In the genomic region with DNA sequence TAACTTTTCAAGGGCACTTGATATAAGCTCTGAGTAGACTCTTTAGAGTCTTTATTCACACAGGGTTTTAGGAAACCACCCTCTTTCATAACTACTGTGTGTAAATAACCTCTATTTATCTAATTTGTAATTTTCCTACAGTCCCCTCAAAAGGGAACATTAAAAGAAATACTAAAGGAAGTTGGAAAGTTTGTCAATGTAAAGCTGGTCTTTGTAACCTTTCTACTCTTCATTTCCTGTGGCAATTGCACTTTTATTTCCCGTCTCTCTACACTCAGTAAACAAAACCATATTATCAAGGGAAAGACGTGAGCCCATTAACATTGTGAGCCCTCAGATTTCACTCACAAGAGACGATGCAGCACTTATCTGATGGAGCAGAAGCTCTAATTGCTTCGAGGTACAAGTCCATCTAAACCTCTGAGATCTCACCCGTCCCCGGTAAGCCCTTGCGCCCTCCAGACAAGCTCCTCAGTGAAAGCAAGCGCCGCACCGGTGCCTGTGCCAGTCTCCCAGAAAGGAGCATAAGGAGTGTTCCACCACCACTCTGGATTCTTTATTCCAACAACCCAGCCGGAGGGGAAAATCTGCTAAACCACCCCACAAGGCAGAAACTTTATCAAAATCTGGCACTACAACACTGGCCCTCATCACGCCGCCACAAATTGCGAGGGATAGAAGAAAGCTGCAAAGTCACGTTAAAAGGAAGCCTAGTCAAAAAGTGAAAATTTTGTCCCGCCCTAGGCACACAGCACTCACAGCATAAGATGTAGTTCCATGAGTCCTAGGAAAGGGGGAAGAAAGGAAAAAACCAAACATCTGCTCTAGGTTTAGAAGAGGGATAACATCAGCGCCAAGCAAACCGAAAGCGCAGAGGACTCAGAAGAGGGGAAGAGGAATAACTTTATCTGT, we compare ENCODE assay signal across 8 cellular contexts. TPM values are rescaled to one million over a fixed set of nuclear protein-coding genes. Genes with fewer than 3 reads are reported as not detected.
A peak's percentile ranks its signal among the peaks of the same experiment; 100 is the strongest.
DNase-seq lines count a peak whose midpoint lies in the region; ATAC-seq and TF ChIP-seq lines count a peak whose summit lies in the region.

No MANE protein-coding gene starts in this region.

- no peaks in the 10 kb centered on the region for H3K9me3 Mint-ChIP-seq in activated naive CD4-positive, alpha-beta T cell treated with anti-CD3 and anti-CD28 coated beads for 36 hours
- H3K9me3 Mint-ChIP-seq in progenitor cell of endocrine pancreas (ENCODE audit: low read depth): no peaks in the 10 kb centered on the region

- H3K27ac Mint-ChIP-seq in activated naive CD4-positive, alpha-beta T cell treated with anti-CD3 and anti-CD28 coated beads for 36 hours: no peak overlapping the region
- H3K27ac Mint-ChIP-seq in progenitor cell of endocrine pancreas: peak overlapping the region; percentile 62

- intact Hi-C loops in activated naive CD4-positive, alpha-beta T cell treated with anti-CD3 and anti-CD28 coated beads for 36 hours (cut with micrococcal nuclease): loop anchor here (2.0 kb wide), 1 partner anchor 15 kb away; no protein-coding TSS in a partner anchor

- no peak for TF ChIP-seq CTCF in fibroblast of mammary gland (conservative IDR thresholded peaks at IDR 0.05; ENCODE audit: control insufficient read depth, insufficient read depth, low read depth, low read length)
- TF ChIP-seq CTCF in progenitor cell of endocrine pancreas (IDR thresholded peaks at IDR 0.05; ENCODE audit: unreplicated experiment): no peak

- no peaks in the 10 kb centered on the region for H3K36me3 Mint-ChIP-seq in activated naive CD4-positive, alpha-beta T cell treated with anti-CD3 and anti-CD28 coated beads for 36 hours (ENCODE audit: low read depth)
- no peaks in the 10 kb centered on the region for H3K36me3 Mint-ChIP-seq in progenitor cell of endocrine pancreas (ENCODE audit: insufficient read depth)

- H3K9me3 ChIP-seq in SJCRH30 (replicated peaks): no peaks in the 10 kb centered on the region

- H3K4me1 ChIP-seq in SJCRH30: no peaks in the 10 kb centered on the region

- no peaks in the 10 kb centered on the region for H3K27me3 ChIP-seq in SJCRH30

- H3K36me3 ChIP-seq in SJCRH30: no peaks in the 10 kb centered on the region

- H3K27ac ChIP-seq in SJCRH30: no peak overlapping the region

- H3K27me3 Mint-ChIP-seq in activated naive CD4-positive, alpha-beta T cell treated with anti-CD3 and anti-CD28 coated beads for 36 hours (ENCODE audit: low read depth): peaks cover 75% of the 10 kb centered on the region
- peaks cover 88% of the 10 kb centered on the region for H3K27me3 Mint-ChIP-seq in progenitor cell of endocrine pancreas

- no peak for DNase-seq in activated naive CD4-positive, alpha-beta T cell treated with anti-CD3 and anti-CD28 coated beads for 36 hours
- no peak for DNase-seq in activated naive CD4-positive, alpha-beta T cell treated with Interleukin-2 at 50 U/mL for 16 hours
- DNase-seq in SJCRH30 (peak in 1 of 2 experiments; percentile 10), fibroblast of mammary gland (ENCODE audit: low read depth) (no peak), progenitor cell of endocrine pancreas (ENCODE audit: low spot score, unreplicated experiment) (no peak), mucosa of gallbladder (ENCODE audit: low spot score) (no peak)

- CTCF ChIA-PET in activated naive CD4-positive, alpha-beta T cell treated with anti-CD3 and anti-CD28 coated beads for 36 hours (lab: Charles Lee): interaction anchor here (0.6 to 0.8 kb wide), 2 partner anchors 44 to 60 kb away, joined by 3 to 4 read pairs; no protein-coding TSS in a partner anchor

- peaks cover 17% of the 10 kb centered on the region for H3K4me1 Mint-ChIP-seq in activated naive CD4-positive, alpha-beta T cell treated with anti-CD3 and anti-CD28 coated beads for 36 hours (ENCODE audit: low read depth)
- peaks cover 8% of the 10 kb centered on the region for H3K4me1 Mint-ChIP-seq in progenitor cell of endocrine pancreas (ENCODE audit: low read depth)

- peak overlapping the region; percentile 68 for H3K4me3 Mint-ChIP-seq in activated naive CD4-positive, alpha-beta T cell treated with anti-CD3 and anti-CD28 coated beads for 36 hours
- H3K4me3 Mint-ChIP-seq in progenitor cell of endocrine pancreas (ENCODE audit: low read depth): peak overlapping the region; percentile 41

- ATAC-seq in HG03280 (IDR thresholded peaks at IDR 0.05; ENCODE audit: unreplicated experiment): no peak
- no peak for ATAC-seq in GM19463 (IDR thresholded peaks at IDR 0.05; ENCODE audit: unreplicated experiment)

- H3K4me3 ChIP-seq in SJCRH30 (peak overlapping the region; percentile 60), fibroblast of mammary gland (ENCODE audit: control insufficient read depth, low read depth, low read length) (peak overlapping the region; percentile 50)

RNA-seq across cellular contexts. Expression of a gene that starts 0.9 kb away (rescaled TPM):
- not detected for total RNA-seq in activated naive CD4-positive, alpha-beta T cell treated with anti-CD3 and anti-CD28 coated beads for 36 hours
- 0.06 TPM in 1 of 2 replicates, not detected in the other for total RNA-seq in SJCRH30 (2014; rRNA removed; shearing (Covaris generic))
- 0.16 TPM in 1 of 2 replicates, not detected in the other for total RNA-seq in progenitor cell of endocrine pancreas
- total RNA-seq in mucosa of gallbladder: 0.40 TPM

RNA-seq across cellular contexts. Expression of a gene that starts 30.5 kb away (rescaled TPM):
- total RNA-seq in activated naive CD4-positive, alpha-beta T cell treated with anti-CD3 and anti-CD28 coated beads for 36 hours: not detected
- not detected in 2 replicates for total RNA-seq in SJCRH30 (2014; rRNA removed; shearing (Covaris generic))
- not detected in 2 replicates for total RNA-seq in progenitor cell of endocrine pancreas
- 3.2 TPM for total RNA-seq in mucosa of gallbladder

RNA-seq across cellular contexts. Expression of a gene that starts 36.2 kb away (rescaled TPM):
- total RNA-seq in activated naive CD4-positive, alpha-beta T cell treated with anti-CD3 and anti-CD28 coated beads for 36 hours: not detected
- total RNA-seq in SJCRH30 (2014; rRNA removed; shearing (Covaris generic)): not detected in 2 replicates
- total RNA-seq in progenitor cell of endocrine pancreas (not detected in 2 replicates), mucosa of gallbladder (1.0 TPM)

RNA-seq across cellular contexts. Expression of a gene that starts 58.1 kb away (rescaled TPM):
- total RNA-seq in activated naive CD4-positive, alpha-beta T cell treated with anti-CD3 and anti-CD28 coated beads for 36 hours: not detected
- total RNA-seq in SJCRH30 (2014; rRNA removed; shearing (Covaris generic)): 8.6 and 9.9 TPM in 2 replicates
- total RNA-seq in progenitor cell of endocrine pancreas (not detected in 2 replicates), mucosa of gallbladder (1.7 TPM)
